Comparison of ENCODE assay signal across 1 cellular context in the genomic region with DNA sequence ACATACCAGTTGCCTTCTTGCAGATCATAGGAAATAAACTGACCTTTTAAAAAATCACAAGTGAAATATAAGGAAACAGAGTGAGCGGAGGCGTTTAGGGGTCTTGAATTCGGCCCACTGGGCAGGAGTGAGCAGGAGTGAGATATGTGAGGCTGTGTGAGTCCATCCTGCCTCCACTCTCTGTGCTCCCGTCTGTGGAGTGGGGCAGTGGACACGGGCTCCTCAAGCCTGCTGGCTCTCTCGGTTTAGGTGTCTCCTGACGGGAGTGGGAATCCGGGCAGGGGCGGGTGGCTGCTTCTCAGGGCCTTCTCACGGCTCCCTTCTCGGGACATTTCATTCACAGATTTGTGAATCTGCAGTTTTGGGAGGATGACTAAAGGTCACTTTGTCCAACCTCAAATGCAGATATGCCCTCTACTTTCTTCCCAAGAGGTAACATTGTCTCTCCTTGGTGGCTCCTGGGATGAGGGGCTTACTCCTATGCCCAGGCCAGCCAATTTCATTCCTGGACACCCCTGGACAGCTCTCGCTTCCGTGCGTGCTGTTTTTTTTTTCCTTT.
TF ChIP-seq lines count a peak whose summit lies in the region.

No MANE protein-coding gene starts in this region.

TF ChIP-seq in HCT116, 20 proteins besides CTCF, POLR2A, EP300 and RAD21:
- TF ChIP-seq TCF7L2 (IDR thresholded peaks at IDR 0.05; ENCODE audit: borderline replicate concordance, extremely low read depth, insufficient read depth, insufficient read length) (no peak), ELF1 (IDR thresholded peaks at IDR 0.05; ENCODE audit: borderline replicate concordance, low read depth) (no peak)
- TF ChIP-seq, protein P1, sequence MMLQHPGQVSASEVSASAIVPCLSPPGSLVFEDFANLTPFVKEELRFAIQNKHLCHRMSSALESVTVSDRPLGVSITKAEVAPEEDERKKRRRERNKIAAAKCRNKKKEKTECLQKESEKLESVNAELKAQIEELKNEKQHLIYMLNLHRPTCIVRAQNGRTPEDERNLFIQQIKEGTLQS (IDR thresholded peaks at IDR 0.05): no peak
- TF ChIP-seq, protein P2, sequence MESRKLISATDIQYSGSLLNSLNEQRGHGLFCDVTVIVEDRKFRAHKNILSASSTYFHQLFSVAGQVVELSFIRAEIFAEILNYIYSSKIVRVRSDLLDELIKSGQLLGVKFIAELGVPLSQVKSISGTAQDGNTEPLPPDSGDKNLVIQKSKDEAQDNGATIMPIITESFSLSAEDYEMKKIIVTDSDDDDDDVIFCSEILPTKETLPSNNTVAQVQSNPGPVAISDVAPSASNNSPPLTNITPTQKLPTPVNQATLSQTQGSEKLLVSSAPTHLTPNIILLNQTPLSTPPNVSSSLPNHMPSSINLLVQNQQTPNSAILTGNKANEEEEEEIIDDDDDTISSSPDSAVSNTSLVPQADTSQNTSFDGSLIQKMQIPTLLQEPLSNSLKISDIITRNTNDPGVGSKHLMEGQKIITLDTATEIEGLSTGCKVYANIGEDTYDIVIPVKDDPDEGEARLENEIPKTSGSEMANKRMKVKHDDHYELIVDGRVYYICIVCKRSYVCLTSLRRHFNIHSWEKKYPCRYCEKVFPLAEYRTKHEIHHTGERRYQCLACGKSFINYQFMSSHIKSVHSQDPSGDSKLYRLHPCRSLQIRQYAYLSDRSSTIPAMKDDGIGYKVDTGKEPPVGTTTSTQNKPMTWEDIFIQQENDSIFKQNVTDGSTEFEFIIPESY (IDR thresholded peaks at IDR 0.05; ENCODE audit: extremely low read depth, insufficient replicate concordance, low read length): no peak
